In genomic region chr5:72392326-72392733, GRCh38 we compare ENCODE assay signal across 1 cellular context.
TF ChIP-seq lines count a peak whose summit lies in the region.

No MANE protein-coding gene starts in this region.

TF ChIP-seq in IMR-90, 13 proteins besides CTCF, POLR2A, EP300 and RAD21 (continued from another document):
- TF ChIP-seq USF2 (IDR thresholded peaks at IDR 0.05; ENCODE audit: low read depth, low read length) (no peak), CEBPB (IDR thresholded peaks at IDR 0.05; ENCODE audit: low read depth, low read length) (no peak), ELK1 (IDR thresholded peaks at IDR 0.05; ENCODE audit: borderline replicate concordance, low read depth, low read length) (no peak), MAFK (IDR thresholded peaks at IDR 0.05; ENCODE audit: low read depth, low read length) (no peak), FOS (IDR thresholded peaks at IDR 0.05; ENCODE audit: low read depth, low read length) (no peak), MXI1 (IDR thresholded peaks at IDR 0.05; ENCODE audit: borderline replicate concordance, low read depth, low read length) (no peak), NFE2L2 (IDR thresholded peaks at IDR 0.05; ENCODE audit: low read depth, low read length) (no peak), SMC3 (IDR thresholded peaks at IDR 0.05; ENCODE audit: low read depth, low read length) (no peak), BHLHE40 (IDR thresholded peaks at IDR 0.05; ENCODE audit: low read depth, low read length) (no peak), RFX5 (IDR thresholded peaks at IDR 0.05; ENCODE audit: low read depth, low read length) (no peak)
